Comparison of ENCODE assay signal across 1 cellular context in genomic region chr1:110960777-110961420, GRCh38.
TF ChIP-seq lines count a peak whose summit lies in the region.

No MANE protein-coding gene starts in this region.

TF ChIP-seq in K562, 482 proteins besides CTCF, POLR2A, EP300 and RAD21 (continues in another document):
- TF ChIP-seq GABPB2 (CRISPR knock-in tag; conservative IDR thresholded peaks at IDR 0.05) (no peak), ZBTB26 (CRISPR knock-in tag; IDR thresholded peaks at IDR 0.05) (no peak), VEZF1 (CRISPR knock-in tag; IDR thresholded peaks at IDR 0.05) (no peak), RBM25 (IDR thresholded peaks at IDR 0.05; ENCODE audit: low read depth, low read length, severe bottlenecking) (no peak), MEF2A (IDR thresholded peaks at IDR 0.05; ENCODE audit: control insufficient read depth, low read depth, low read length) (peak; percentile 31; the same call in 1 of the 2 replicates), BCOR (IDR thresholded peaks at IDR 0.05) (no peak), DNMT1 (IDR thresholded peaks at IDR 0.05) (no peak), ZNF717 (CRISPR knock-in tag; IDR thresholded peaks at IDR 0.05) (no peak), TCF3 (CRISPR knock-in tag; IDR thresholded peaks at IDR 0.05) (peak; percentile 75), TEAD4 (IDR thresholded peaks at IDR 0.05; ENCODE audit: low read length) (peak; percentile 71), TEAD4 (CRISPR knock-in tag; IDR thresholded peaks at IDR 0.05; ENCODE audit: borderline replicate concordance) (no peak), ATF6 (CRISPR knock-in tag; IDR thresholded peaks at IDR 0.05) (no peak), TCF7L2 (IDR thresholded peaks at IDR 0.05; ENCODE audit: low read depth, low read length) (no peak), NFIC (IDR thresholded peaks at IDR 0.05) (peak; percentile 13; the same call in 1 of the 2 replicates), KHSRP (IDR thresholded peaks at IDR 0.05) (0 out of 2 replicates have a peak, but pooled peaks have one; percentile 22), ZBTB49 (CRISPR knock-in tag; IDR thresholded peaks at IDR 0.05; ENCODE audit: borderline replicate concordance) (no peak), HMBOX1 (IDR thresholded peaks at IDR 0.05) (peak; percentile 44; the same call in 1 of the 2 replicates), SIX5 (IDR thresholded peaks at IDR 0.05; ENCODE audit: borderline replicate concordance in 1 of 2, insufficient read depth in 1 of 2, low read depth in 1 of 2, low read length in 2 of 2) (no peak), CBFA2T3 (IDR thresholded peaks at IDR 0.05) (peak; percentile 90), MTF1 (CRISPR knock-in tag; IDR thresholded peaks at IDR 0.05; ENCODE audit: borderline replicate concordance) (no peak), CBFA2T2 (conservative IDR thresholded peaks at IDR 0.05) (peak; percentile 77), NR3C1 (CRISPR knock-in tag; IDR thresholded peaks at IDR 0.05) (no peak), STAT5A (IDR thresholded peaks at IDR 0.05; ENCODE audit: borderline replicate concordance, low read length) (peak; percentile 36; the same call in 1 of the 2 replicates), GATA2 (CRISPR knock-in tag; IDR thresholded peaks at IDR 0.05) (0 out of 2 replicates have a peak, but pooled peaks have one; percentile 10), DACH1 (IDR thresholded peaks at IDR 0.05; ENCODE audit: partially characterized antibody) (peak; percentile 46), AFF1 (IDR thresholded peaks at IDR 0.05; ENCODE audit: low read depth in 1 of 2, partially characterized antibody in 2 of 2) (no peak), ZNF146 (CRISPR knock-in tag; IDR thresholded peaks at IDR 0.05; ENCODE audit: unreplicated experiment) (no peak), MAFK (IDR thresholded peaks at IDR 0.05; ENCODE audit: low read length) (no peak), MEIS2 (IDR thresholded peaks at IDR 0.05; ENCODE audit: partially characterized antibody) (peak; percentile 57), MECOM (CRISPR knock-in tag; IDR thresholded peaks at IDR 0.05) (no peak), TAL1 (IDR thresholded peaks at IDR 0.05) (peak; percentile 73), ARID1B (IDR thresholded peaks at IDR 0.05) (peak; percentile 82), MLLT1 (IDR thresholded peaks at IDR 0.05) (peak; percentile 37 to 52; a peak in 1 of 4 replicates), SAFB (IDR thresholded peaks at IDR 0.05; ENCODE audit: borderline replicate concordance, low read depth, low read length) (no peak), YY1 (IDR thresholded peaks at IDR 0.05; ENCODE audit: borderline replicate concordance in 1 of 3, control insufficient read depth in 1 of 3, extremely low read depth in 1 of 3, insufficient read depth in 3 of 3, insufficient read length in 1 of 3, insufficient replicate concordance in 2 of 3, low read depth in 1 of 3, low read length in 2 of 3) (no peak), PML (IDR thresholded peaks at IDR 0.05; ENCODE audit: low read length) (peak; percentile 52), POLR2B (IDR thresholded peaks at IDR 0.05; ENCODE audit: low read depth, partially characterized antibody) (no peak), HINFP (tag; conservative IDR thresholded peaks at IDR 0.05; ENCODE audit: low read depth) (no peak), RERE (CRISPR knock-in tag; IDR thresholded peaks at IDR 0.05; ENCODE audit: borderline replicate concordance) (no peak), NUFIP1 (IDR thresholded peaks at IDR 0.05; ENCODE audit: partially characterized antibody) (no peak)
